In the genomic region with DNA sequence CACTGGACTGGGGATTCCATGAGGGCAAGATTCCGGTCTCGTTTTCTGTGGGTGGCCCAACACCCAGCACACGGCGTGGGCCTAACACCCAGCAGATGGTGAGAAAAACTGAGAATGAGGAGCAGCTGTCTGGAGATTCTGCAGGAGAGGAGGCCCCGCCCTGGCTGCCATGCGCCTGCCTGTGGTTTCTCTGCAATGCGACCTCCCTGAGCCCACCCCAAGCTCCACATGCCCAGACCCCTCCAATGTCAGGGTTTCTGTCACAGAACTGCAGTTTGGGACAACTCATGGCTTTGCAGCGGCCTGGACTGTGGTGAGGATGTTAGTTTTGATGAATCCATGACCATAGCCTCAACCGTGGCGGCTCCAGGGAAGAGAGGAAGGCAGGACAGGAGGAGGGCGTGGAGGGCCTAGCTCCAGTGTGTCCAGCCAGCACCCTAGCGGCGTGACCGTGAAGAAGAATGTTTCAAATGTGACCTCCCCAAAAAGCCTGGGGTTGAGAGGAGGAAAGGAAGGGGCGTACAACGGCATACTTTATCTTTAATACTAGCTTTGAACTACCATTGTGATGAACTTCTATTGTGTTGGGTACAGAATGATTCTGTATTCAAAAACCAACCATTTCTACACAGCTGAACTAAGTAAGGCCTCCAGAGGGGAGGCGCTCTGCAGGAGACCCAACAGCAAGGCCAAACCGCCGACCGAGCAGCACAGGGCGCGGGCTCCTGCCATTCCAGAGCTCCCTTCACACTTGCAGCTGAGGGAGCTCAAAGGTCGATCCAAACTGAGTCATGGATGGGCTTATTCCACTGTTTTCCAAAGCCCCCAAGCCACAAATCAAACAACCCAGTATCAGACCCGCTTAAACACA, we compare ENCODE assay signal across 1 cellular context.
TF ChIP-seq lines count a peak whose summit lies in the region.

No MANE protein-coding gene starts in this region.

TF ChIP-seq in WTC11, 78 proteins besides CTCF, POLR2A, EP300 and RAD21 (continued from another document):
- TF ChIP-seq STAT6 (CRISPR knock-in tag; conservative IDR thresholded peaks at IDR 0.05; ENCODE audit: low read depth) = no peak
TF ChIP-seq in WTC11: peak in this region for 0.
